Comparison of ENCODE assay signal across 24 cellular contexts in the genomic region with DNA sequence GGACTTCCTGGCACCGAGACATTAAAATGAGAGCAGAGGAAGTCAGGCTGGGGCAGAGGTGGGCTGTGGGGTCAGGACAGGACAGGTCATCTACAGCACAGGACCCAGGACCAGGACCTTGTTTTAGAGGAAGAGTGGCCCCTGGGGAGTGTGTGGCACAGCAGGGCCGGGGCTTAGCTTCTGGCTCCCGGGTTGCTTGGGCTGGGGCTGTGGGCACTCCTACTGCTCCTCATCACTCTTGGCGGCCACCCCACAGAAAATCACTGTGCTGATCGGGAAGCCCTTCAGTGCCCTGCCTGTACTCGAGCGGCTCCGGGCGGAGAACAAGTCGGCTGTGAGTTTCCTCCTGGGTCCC. TPM values are rescaled to one million over a fixed set of nuclear protein-coding genes. Genes with fewer than 3 reads are reported as not detected.
DNase-seq lines count a peak whose midpoint lies in the region; ATAC-seq and TF ChIP-seq lines count a peak whose summit lies in the region.
"Had no signal": no experiment of that assay in that cellular context is flagged by ENCODE, and none has a peak within 500 bp of the region (broad histone marks: within the 10 kb centered on the region; RNA-seq: fewer than 3 reads in every experiment).

No MANE protein-coding gene starts in this region.

- H4K20me1 ChIP-seq in SK-N-SH (ENCODE audit: insufficient read depth) = no peaks in the 10 kb centered on the region

- CTCF ChIA-PET in SK-N-SH (lab: Yijun Ruan, JAX) = interaction anchor here (0.8 to 1.7 kb wide), 4 partner anchors 9 to 107 kb away, joined by 3 to 5 read pairs (median 4); partner anchors contain the start of gene FLNA

- WGBS in SK-N-SH (ENCODE audit: low lambda C conversion rate) = 32% methylated on average over 3 of the region's 10 CpGs
- 37 to 80% (median 59%) methylated on average over 9 to 10 of the region's 10 CpGs for WGBS in heart left ventricle, 4 donors
- 54% methylated on average over 10 of the region's 10 CpGs for WGBS in right cardiac atrium

- no peak overlapping the region for H3K4me3 Mint-ChIP-seq in nephron progenitor cell
- H3K4me3 Mint-ChIP-seq: CD14-positive monocyte; CD8-positive, alpha-beta memory T cell; IgD-negative memory B cell had no signal

- peaks cover 49% of the 10 kb centered on the region for H3K9me3 Mint-ChIP-seq in nephron progenitor cell
- H3K9me3 Mint-ChIP-seq: IgD-negative memory B cell had no signal

- H3K36me3 Mint-ChIP-seq in nephron progenitor cell (ENCODE audit: low read depth) = peaks cover 8% of the 10 kb centered on the region
- H3K36me3 Mint-ChIP-seq: IgD-negative memory B cell had no signal

- H3K36me3 ChIP-seq in SK-N-SH (replicated peaks in 1 of 2; ENCODE audit: control insufficient read depth in 1 of 2, insufficient read depth in 2 of 2, low read length in 1 of 2) = no peaks in the 10 kb centered on the region
- H3K36me3 ChIP-seq in heart left ventricle = peaks cover 0 to 3% (median 0%) of the 10 kb centered on the region in 9 donors
- H3K36me3 ChIP-seq in skeletal muscle tissue (ENCODE audit: control insufficient read depth in 3 of 3, insufficient read depth in 3 of 3, low read length in 3 of 3) = peaks cover 0 to 4% (median 0%) of the 10 kb centered on the region in 3 donors
- H3K36me3 ChIP-seq in breast epithelium = no peaks in the 10 kb centered on the region
- H3K36me3 ChIP-seq: BE2C, Peyer's patch, SJSA1 had no signal

- no peak overlapping the region for H2AFZ ChIP-seq in SK-N-SH (ENCODE audit: low read depth)

- H3K4me1 ChIP-seq in SK-N-SH (ENCODE audit: control insufficient read depth in 1 of 2, insufficient read depth in 2 of 2, low read depth in 1 of 2, low read length in 1 of 2) (peaks cover 0 to 23% of the 10 kb centered on the region in 2 experiments; a peak in 1 of 4 replicates), heart left ventricle (peaks cover 0 to 10% (median 0%) of the 10 kb centered on the region in 12 donors), right cardiac atrium (ENCODE audit: control insufficient read depth, insufficient read depth, low read length) (no peaks in the 10 kb centered on the region), skeletal muscle tissue (ENCODE audit: control insufficient read depth in 3 of 3, insufficient read depth in 3 of 3, low read length in 3 of 3) (peaks cover 4 to 25% (median 15%) of the 10 kb centered on the region in 3 donors), breast epithelium (no peaks in the 10 kb centered on the region)
- H3K4me1 ChIP-seq: Peyer's patch, SJSA1 had no signal

- H3K27ac ChIP-seq in SK-N-SH (ENCODE audit: low read depth in 2 of 2, low read length in 1 of 2) (peak overlapping the region in 1 of 2 experiments; percentile 77; a peak in 2 of 4 replicates), heart left ventricle (peak overlapping the region in 11 of 12 donors; percentile 11 to 88 (median 73)), right cardiac atrium (ENCODE audit: low read length) (peak overlapping the region; percentile 85), skeletal muscle tissue (ENCODE audit: low read depth, low read length) (peak overlapping the region; percentile 25), breast epithelium (no peak overlapping the region)
- H3K27ac ChIP-seq: KMS-11, Peyer's patch, SJSA1 had no signal

- TF ChIP-seq EP300 in SK-N-SH (IDR thresholded peaks at IDR 0.05; ENCODE audit: borderline replicate concordance in 1 of 2, low read depth in 1 of 2, low read length in 1 of 2) = no peak

- H3K4me3 ChIP-seq in SK-N-SH (ENCODE audit: low read depth in 2 of 2, low read length in 1 of 2) (no peak overlapping the region), heart left ventricle (peak overlapping the region in 9 of 12 donors; percentile 22 to 49 (median 29)), right cardiac atrium (ENCODE audit: low read length) (no peak overlapping the region), skeletal muscle tissue (ENCODE audit: low read length in 3 of 3) (peak overlapping the region in 2 of 3 donors; percentile 38 to 60), breast epithelium (no peak overlapping the region)
- H3K4me3 ChIP-seq: Peyer's patch, SJSA1 had no signal

- H3K9ac ChIP-seq in SK-N-SH (no peak overlapping the region), skeletal muscle tissue (ENCODE audit: low read depth in 1 of 3, low read length in 3 of 3) (peak overlapping the region in 2 of 3 donors; percentile 43 to 73)
- H3K9ac ChIP-seq: KMS-11 had no signal

- no peak overlapping the region for H3K27ac Mint-ChIP-seq in nephron progenitor cell
- H3K27ac Mint-ChIP-seq: CD8-positive, alpha-beta memory T cell; IgD-negative memory B cell had no signal

- H3K9me3 ChIP-seq in SK-N-SH (no peaks in the 10 kb centered on the region), heart left ventricle (no peaks in the 10 kb centered on the region), right cardiac atrium (ENCODE audit: control insufficient read depth, low read length) (no peaks in the 10 kb centered on the region), skeletal muscle tissue (ENCODE audit: control insufficient read depth in 3 of 3, low read length in 3 of 3) (no peaks in the 10 kb centered on the region), breast epithelium (no peaks in the 10 kb centered on the region)
- H3K9me3 ChIP-seq: BE2C, Peyer's patch, SJSA1 had no signal

- no peak for DNase-seq in SK-N-SH
- no peak for DNase-seq in heart left ventricle
- DNase-seq in right cardiac atrium = no peak
- DNase-seq in NOMO-1 (lab: John Stamatoyannopoulos, UW; ENCODE audit: unreplicated experiment in 2 of 2) = no peak
- DNase-seq in nephron progenitor cell = no peak
- no peak for DNase-seq in breast epithelium (ENCODE audit: low spot score in 2 of 2)
- DNase-seq: 8988T; ACHN; BE2C; CD8-positive, alpha-beta memory T cell; DMS 273 treated with DMSO at 0.1 percent for 48 hours; GF-D8; MM.1S; NCI-H446; NCI-H524 treated with DMSO at 0.1 percent for 48 hours; NCI-H82; Peyer's patch had no signal

- peak; percentile 9 for ATAC-seq in SK-N-SH treated with all-trans-retinoic acid at 6 μM for 48 hours
- ATAC-seq in heart left ventricle = peak in 3 of 4 donors; percentile 7 to 48 (median 43)
- ATAC-seq in right cardiac atrium = peak; percentile 30 to 46
- ATAC-seq: HCT116 had no signal

- no peaks in the 10 kb centered on the region for H3K9me2 ChIP-seq in SK-N-SH

- H3K27me3 ChIP-seq in SK-N-SH (ENCODE audit: insufficient read depth) = peaks cover 5% of the 10 kb centered on the region
- no peaks in the 10 kb centered on the region for H3K27me3 ChIP-seq in heart left ventricle
- H3K27me3 ChIP-seq in right cardiac atrium (ENCODE audit: control insufficient read depth, insufficient read depth) = no peaks in the 10 kb centered on the region
- H3K27me3 ChIP-seq in skeletal muscle tissue (ENCODE audit: control insufficient read depth in 3 of 3, insufficient read depth in 3 of 3, low read length in 3 of 3) = no peaks in the 10 kb centered on the region
- peaks cover 0 to 17% of the 10 kb centered on the region in 2 donors for H3K27me3 ChIP-seq in breast epithelium
- H3K27me3 ChIP-seq: BE2C, Peyer's patch, SJSA1 had no signal

- H3K27me3 Mint-ChIP-seq in nephron progenitor cell (ENCODE audit: low read depth, poor library complexity) = no peaks in the 10 kb centered on the region
- H3K27me3 Mint-ChIP-seq: IgD-negative memory B cell had no signal

- H3K4me1 Mint-ChIP-seq in nephron progenitor cell = no peaks in the 10 kb centered on the region
- H3K4me1 Mint-ChIP-seq: CD8-positive, alpha-beta memory T cell had no signal

- intact Hi-C loops in heart left ventricle (cut with DNase I) (no loop called here), right cardiac atrium (cut with DNase I) (no loop called here), breast epithelium (cut with DNase I; ENCODE audit: low total_unique reads) (no loop called here)

- TF ChIP-seq POLR2A in heart left ventricle (IDR thresholded peaks at IDR 0.05) = no peak
- TF ChIP-seq POLR2A in breast epithelium (IDR thresholded peaks at IDR 0.05) = no peak

- TF ChIP-seq CTCF in SK-N-SH (IDR thresholded peaks at IDR 0.05) = no peak
- TF ChIP-seq CTCF in heart left ventricle (IDR thresholded peaks at IDR 0.05) = no peak
- no peak for TF ChIP-seq CTCF in nephron progenitor cell (IDR thresholded peaks at IDR 0.05)
- TF ChIP-seq CTCF in breast epithelium (IDR thresholded peaks at IDR 0.05) = no peak

- POLR2A ChIA-PET in SK-N-SH (lab: Yijun Ruan, JAX) = interaction anchor here (0.9 to 2.1 kb wide), 8 partner anchors 8 to 127 kb away, joined by 3 to 6 read pairs (median 3); partner anchors contain the start of genes IKBKG and RPL10

- H3K79me2 ChIP-seq in SK-N-SH (ENCODE audit: insufficient read depth) = no peaks in the 10 kb centered on the region

- H3F3A ChIP-seq in SK-N-SH (replicated peaks; ENCODE audit: insufficient read depth) = no peaks in the 10 kb centered on the region

- no peak overlapping the region for H3K4me2 ChIP-seq in SK-N-SH
- H3K4me2 ChIP-seq: KMS-11 had no signal

- TF ChIP-seq RAD21 in SK-N-SH (IDR thresholded peaks at IDR 0.05; ENCODE audit: low read length) = no peak

RNA-seq across cellular contexts. Expression of gene ATP6AP1, which starts 8.1 kb away (rescaled TPM):
- 92.2 and 102 TPM in 2 replicates for polyA plus RNA-seq in SK-N-SH (2012; rRNA removed)
- 55.4 and 71.2 TPM in 2 replicates for polyA plus RNA-seq in SK-N-SH (2012; cell fraction: cytosol; rRNA removed)
- 89.4 and 106 TPM in 2 replicates for polyA plus RNA-seq in SK-N-SH (2012; cell fraction: nucleus; rRNA removed)
- 100 to 1,000 TPM in 2 of 9 donors, 10 to 100 TPM in 7; 67.7 to 127 (median 84.2) TPM for total RNA-seq in heart left ventricle
- 100 to 1,000 TPM in 1 of 2 donors, 10 to 100 TPM in 1; 33.8 to 111 TPM for polyA plus RNA-seq in heart left ventricle
- total RNA-seq in right cardiac atrium = 10 to 100 TPM; 73.7 to 83.8 (median 77.4) TPM
- 63.1 TPM for polyA plus RNA-seq in right cardiac atrium
- 24.5 TPM for total RNA-seq in skeletal muscle tissue
- total RNA-seq in breast epithelium = 10 to 100 TPM; 31.5 to 57.1 (median 34.8) TPM

RNA-seq across cellular contexts. Expression of gene TAFAZZIN, which starts 9.0 kb away (rescaled TPM):
- polyA plus RNA-seq in SK-N-SH (2012; rRNA removed) = 34.0 and 35.7 TPM in 2 replicates
- 9.7 and 12.5 TPM in 2 replicates for polyA plus RNA-seq in SK-N-SH (2012; cell fraction: cytosol; rRNA removed)
- 280 and 309 TPM in 2 replicates for polyA plus RNA-seq in SK-N-SH (2012; cell fraction: nucleus; rRNA removed)
- 10 to 100 TPM; 29.1 to 38.6 (median 34.5) TPM for total RNA-seq in heart left ventricle
- 10 to 100 TPM; 27.2 to 51.1 TPM for polyA plus RNA-seq in heart left ventricle
- total RNA-seq in right cardiac atrium = 10 to 100 TPM; 38.0 to 45.0 (median 39.0) TPM
- 43.9 TPM for polyA plus RNA-seq in right cardiac atrium
- total RNA-seq in skeletal muscle tissue = 7.3 TPM
- total RNA-seq in breast epithelium = 10 to 100 TPM; 27.7 to 53.7 (median 44.2) TPM

RNA-seq across cellular contexts. Expression of gene DNASE1L1, which starts 11.3 kb away (rescaled TPM):
- polyA plus RNA-seq in SK-N-SH (2012; rRNA removed) (18.2 and 22.5 TPM in 2 replicates), heart left ventricle (10 to 100 TPM; 27.7 to 57.1 TPM), right cardiac atrium (60.5 TPM)
- 13.3 and 17.5 TPM in 2 replicates for polyA plus RNA-seq in SK-N-SH (2012; cell fraction: cytosol; rRNA removed)
- polyA plus RNA-seq in SK-N-SH (2012; cell fraction: nucleus; rRNA removed) = 30.6 and 31.9 TPM in 2 replicates
- total RNA-seq in heart left ventricle (100 to 1,000 TPM in 2 of 9 donors, 10 to 100 TPM in 7; 26.7 to 117 (median 43.8) TPM), right cardiac atrium (10 to 100 TPM; 47.3 to 52.6 (median 51.2) TPM), skeletal muscle tissue (47.0 TPM), breast epithelium (10 to 100 TPM; 26.2 to 44.3 (median 26.9) TPM)

RNA-seq across cellular contexts. Expression of gene GDI1, which starts 16.6 kb away (rescaled TPM):
- polyA plus RNA-seq in SK-N-SH (2012; rRNA removed) = 403 and 408 TPM in 2 replicates
- polyA plus RNA-seq in SK-N-SH (2012; cell fraction: cytosol; rRNA removed) = 185 and 251 TPM in 2 replicates
- 1,346 and 1,658 TPM in 2 replicates for polyA plus RNA-seq in SK-N-SH (2012; cell fraction: nucleus; rRNA removed)
- total RNA-seq in heart left ventricle = 100 to 1,000 TPM in 2 of 9 donors, 10 to 100 TPM in 7; 73.6 to 105 (median 92.2) TPM
- 100 to 1,000 TPM in 1 of 2 donors, 10 to 100 TPM in 1; 77.1 to 152 TPM for polyA plus RNA-seq in heart left ventricle
- 10 to 100 TPM; 82.7 to 99.3 (median 96.9) TPM for total RNA-seq in right cardiac atrium
- 102 TPM for polyA plus RNA-seq in right cardiac atrium
- 35.5 TPM for total RNA-seq in skeletal muscle tissue
- 100 to 1,000 TPM in 1 of 3 donors, 10 to 100 TPM in 2; 94.0 to 105 (median 97.3) TPM for total RNA-seq in breast epithelium

RNA-seq across cellular contexts. Expression of gene RPL10, which starts 22.2 kb away (rescaled TPM):
- polyA plus RNA-seq in SK-N-SH (2012; rRNA removed) (4,562 and 7,172 TPM in 2 replicates), heart left ventricle (1,000 to 10,000 TPM; 2,362 to 5,995 TPM), right cardiac atrium (2,857 TPM)
- polyA plus RNA-seq in SK-N-SH (2012; cell fraction: cytosol; rRNA removed) = 3,969 and 6,678 TPM in 2 replicates
- polyA plus RNA-seq in SK-N-SH (2012; cell fraction: nucleus; rRNA removed) = 1,391 and 1,880 TPM in 2 replicates
- total RNA-seq in heart left ventricle (1,000 to 10,000 TPM; 1,381 to 3,072 (median 2,052) TPM), right cardiac atrium (1,000 to 10,000 TPM; 2,034 to 2,544 (median 2,211) TPM), skeletal muscle tissue (4,963 TPM), breast epithelium (1,000 to 10,000 TPM; 8,496 to 9,265 (median 8,695) TPM)

Comparison
In these comparisons a context has a peak if more than half of its experiments do, and no peak if none do; other contexts are left out.
1. H3K4me3 ChIP-seq: peak in heart left ventricle (9 of 12) and skeletal muscle tissue (2 of 3); none in SK-N-SH (0 of 2), right cardiac atrium (single experiment) and breast epithelium (0 of 3).
2. H3K27ac ChIP-seq: peak in heart left ventricle (11 of 12), right cardiac atrium (single experiment) and skeletal muscle tissue (single experiment); none in breast epithelium (0 of 2).
3. Peak in every context shown above with its lines, with median percentiles within 50 percentile points of each other: ATAC-seq.